Comparison of ENCODE assay signal across 8 cellular contexts in genomic region chr12:4107436-4107878, GRCh38.
A peak's percentile ranks its signal among the peaks of the same experiment; 100 is the strongest.
DNase-seq lines count a peak whose midpoint lies in the region; ATAC-seq and TF ChIP-seq lines count a peak whose summit lies in the region.

No MANE protein-coding gene starts in this region.

- no peak overlapping the region for H3K27ac Mint-ChIP-seq in progenitor cell of endocrine pancreas

- H3K27me3 Mint-ChIP-seq in progenitor cell of endocrine pancreas, result peaks cover 28% of the 10 kb centered on the region

- DNase-seq in AG08396 (ENCODE audit: low spot score) (peak; percentile 57), NOMO-1 treated with dmso at 0.1 percent for 144 hours (lab: John Stamatoyannopoulos, UW; ENCODE audit: unreplicated experiment) (peak; percentile 53), activated T-cell treated with anti-CD3 and anti-CD28 coated beads for 1 hour (ENCODE audit: low read depth) (peak; percentile 42), fibroblast of peridontal ligament (ENCODE audit: extremely low read depth) (peak; percentile 16), progenitor cell of endocrine pancreas (ENCODE audit: low spot score, unreplicated experiment) (no peak), DMS153 treated with DMSO at 0.1 percent for 48 hours (lab: John Stamatoyannopoulos, UW; ENCODE audit: unreplicated experiment) (no peak)

- H3K4me1 Mint-ChIP-seq in progenitor cell of endocrine pancreas (ENCODE audit: low read depth), result no peaks in the 10 kb centered on the region

- TF ChIP-seq CTCF in progenitor cell of endocrine pancreas (IDR thresholded peaks at IDR 0.05; ENCODE audit: unreplicated experiment), result peak; percentile 56

- H3K9me3 Mint-ChIP-seq in progenitor cell of endocrine pancreas (ENCODE audit: low read depth), result no peaks in the 10 kb centered on the region

- peaks cover 1% of the 10 kb centered on the region for H3K36me3 Mint-ChIP-seq in progenitor cell of endocrine pancreas (ENCODE audit: insufficient read depth)

- ATAC-seq in GM18868 (IDR thresholded peaks at IDR 0.05; ENCODE audit: unreplicated experiment) (peak; percentile 89), HG03039 (IDR thresholded peaks at IDR 0.05; ENCODE audit: unreplicated experiment) (peak; percentile 74)

- H3K4me3 Mint-ChIP-seq in progenitor cell of endocrine pancreas (ENCODE audit: low read depth), result no peak overlapping the region

Comparison
In these comparisons a context has a peak if more than half of its experiments do, and no peak if none do; other contexts are left out.
1. DNase-seq: peak in AG08396 (single experiment), NOMO-1 treated with dmso at 0.1 percent for 144 hours (single experiment), activated T-cell treated with anti-CD3 and anti-CD28 coated beads for 1 hour (single experiment) and fibroblast of peridontal ligament (single experiment); none in progenitor cell of endocrine pancreas (single experiment) and DMS153 treated with DMSO at 0.1 percent for 48 hours (single experiment).